Comparison of ENCODE assay signal across 9 cellular contexts in genomic region chr10:71736570-71737355, GRCh38. TPM values are rescaled to one million over a fixed set of nuclear protein-coding genes. Genes with fewer than 3 reads are reported as not detected.
DNase-seq lines count a peak whose midpoint lies in the region; ATAC-seq and TF ChIP-seq lines count a peak whose summit lies in the region.
"Had no signal": no experiment of that assay in that cellular context is flagged by ENCODE, and none has a peak within 500 bp of the region (broad histone marks: within the 10 kb centered on the region; RNA-seq: fewer than 3 reads in every experiment).

No MANE protein-coding gene starts in this region.

- peak overlapping the region; percentile 88 for H3K27ac ChIP-seq in RWPE1
- no peak overlapping the region for H3K27ac ChIP-seq in hepatocyte

- peaks cover 98% of the 10 kb centered on the region for H3K4me1 Mint-ChIP-seq in stimulated activated naive CD8-positive, alpha-beta T cell treated with anti-CD3 and anti-CD28 coated beads, Interleukin-15, Interleukin-2, amounts not matched to agents 100 ng/mL and 50 ng/mL, for 24 hours (ENCODE audit: low read depth)

- H3K27me3 ChIP-seq in hepatocyte = no peaks in the 10 kb centered on the region

- no peaks in the 10 kb centered on the region for H3K9me3 ChIP-seq in hepatocyte (ENCODE audit: low read depth)

- WGBS in hepatocyte (ENCODE audit: low lambda C conversion rate, missing lambda C conversion rate) = 91% methylated on average over 7 of the region's 7 CpGs

- H3K4me3 Mint-ChIP-seq in stimulated activated naive CD8-positive, alpha-beta T cell treated with anti-CD3 and anti-CD28 coated beads, Interleukin-15, Interleukin-2, amounts not matched to agents 100 ng/mL and 50 ng/mL, for 24 hours = peak overlapping the region; percentile 75

- H3K4me1 ChIP-seq in hepatocyte (ENCODE audit: insufficient read depth) = no peaks in the 10 kb centered on the region

- no peak overlapping the region for H3K4me3 ChIP-seq in epithelial cell of esophagus (ENCODE audit: low read length)
- no peak overlapping the region for H3K4me3 ChIP-seq in hepatocyte

- H3K27ac Mint-ChIP-seq in stimulated activated naive CD8-positive, alpha-beta T cell treated with anti-CD3 and anti-CD28 coated beads, Interleukin-15, Interleukin-2, amounts not matched to agents 100 ng/mL and 50 ng/mL, for 24 hours = peak overlapping the region; percentile 99

- H3K27me3 Mint-ChIP-seq in stimulated activated naive CD8-positive, alpha-beta T cell treated with anti-CD3 and anti-CD28 coated beads, Interleukin-15, Interleukin-2, amounts not matched to agents 100 ng/mL and 50 ng/mL, for 24 hours = no peaks in the 10 kb centered on the region

- H3K79me2 ChIP-seq in hepatocyte = no peaks in the 10 kb centered on the region

- no peak for TF ChIP-seq CTCF in RWPE1 (conservative IDR thresholded peaks at IDR 0.05; ENCODE audit: low read depth)
- no peak for TF ChIP-seq CTCF in epithelial cell of esophagus (IDR thresholded peaks at IDR 0.05; ENCODE audit: insufficient read depth, low read depth, low read length, missing control alignments)
- TF ChIP-seq CTCF in hepatocyte (IDR thresholded peaks at IDR 0.05; ENCODE audit: poor library complexity) = no peak

- H3K36me3 Mint-ChIP-seq in stimulated activated naive CD8-positive, alpha-beta T cell treated with anti-CD3 and anti-CD28 coated beads, Interleukin-15, Interleukin-2, amounts not matched to agents 100 ng/mL and 50 ng/mL, for 24 hours (ENCODE audit: low read depth) = no peaks in the 10 kb centered on the region

- H2AFZ ChIP-seq in hepatocyte = no peak overlapping the region

- H3K9me2 ChIP-seq in hepatocyte (replicated peaks; ENCODE audit: insufficient read depth) = no peaks in the 10 kb centered on the region

- H3K9me3 Mint-ChIP-seq in stimulated activated naive CD8-positive, alpha-beta T cell treated with anti-CD3 and anti-CD28 coated beads, Interleukin-15, Interleukin-2, amounts not matched to agents 100 ng/mL and 50 ng/mL, for 24 hours = no peaks in the 10 kb centered on the region

- ATAC-seq in GM19328 (IDR thresholded peaks at IDR 0.05; ENCODE audit: unreplicated experiment) = no peak

- DNase-seq in NCI-H345 (lab: John Stamatoyannopoulos, UW) (peak; percentile 1), NCI-H345 treated with DMSO at 0.1 percent for 48 hours (lab: John Stamatoyannopoulos, UW; ENCODE audit: unreplicated experiment) (no peak), RWPE1 (ENCODE audit: low spot score) (no peak), epithelial cell of esophagus (ENCODE audit: low read depth) (peak; percentile 45), CD1c-positive myeloid dendritic cell (ENCODE audit: extremely low spot score) (no peak), hepatocyte (ENCODE audit: low spot score) (no peak)

- H3K4me2 ChIP-seq in hepatocyte = no peak overlapping the region

- H4K20me1 ChIP-seq in hepatocyte (ENCODE audit: insufficient read depth, poor library complexity, severe bottlenecking) = no peaks in the 10 kb centered on the region

- no peaks in the 10 kb centered on the region for H3K36me3 ChIP-seq in hepatocyte (replicated peaks; ENCODE audit: insufficient read depth, low read depth)

- CTCF ChIA-PET in RWPE1 (lab: Yijun Ruan, JAX) = interaction anchor here (0.6 to 1.2 kb wide), 3 partner anchors 8 to 417 kb away, joined by 3 to 5 read pairs (median 3); no protein-coding TSS in a partner anchor

- POLR2A ChIA-PET in RWPE1 (lab: Yijun Ruan, JAX; ENCODE audit: low non-redundant PET) = no interaction called here

RNA-seq across cellular contexts. Expression of gene C10orf105, which starts 17.2 kb away (rescaled TPM):
- not detected in 2 replicates for total RNA-seq in hepatocyte
- polyA plus RNA-seq in hepatocyte = 0.21 TPM in 1 of 2 replicates, not detected in the other
- total RNA-seq: M059J had no signal

RNA-seq across cellular contexts. Expression of gene VSIR, which starts 36.6 kb away (rescaled TPM):
- 10.1 and 13.6 TPM in 2 replicates for total RNA-seq in hepatocyte
- polyA plus RNA-seq in hepatocyte = 43.4 and 45.5 TPM in 2 replicates

Comparison
In these comparisons a context has a peak if more than half of its experiments do, and no peak if none do; other contexts are left out.
1. DNase-seq: peak in NCI-H345 (single experiment) and epithelial cell of esophagus (single experiment); none in NCI-H345 treated with DMSO at 0.1 percent for 48 hours (single experiment), RWPE1 (single experiment), CD1c-positive myeloid dendritic cell (single experiment) and hepatocyte (single experiment).